22 cellular contexts compared by ENCODE assay signal in the genomic region with DNA sequence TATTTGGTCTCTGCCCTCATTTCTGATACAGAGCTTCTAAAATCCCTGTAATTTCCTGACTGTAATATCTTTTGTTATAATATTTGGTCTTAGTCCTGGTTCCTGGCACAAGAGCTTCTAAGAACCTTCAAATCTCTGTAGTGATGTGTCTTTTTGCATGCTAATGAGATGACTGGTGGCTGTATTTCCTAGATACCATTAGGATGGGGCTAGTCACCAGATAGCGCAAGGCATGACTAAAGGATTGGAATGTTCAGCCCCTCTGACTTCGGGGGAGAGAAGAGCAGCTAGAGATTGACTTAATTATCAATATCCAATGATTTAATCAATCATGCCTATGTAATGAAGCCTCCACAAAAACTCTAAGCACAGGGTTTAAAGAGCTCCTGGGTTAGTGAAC.
DNase-seq lines count a peak whose midpoint lies in the region; TF ChIP-seq lines count a peak whose summit lies in the region.
"Had no signal": no experiment of that assay in that cellular context is flagged by ENCODE, and none has a peak within 500 bp of the region (broad histone marks: within the 10 kb centered on the region; RNA-seq: fewer than 3 reads in every experiment).

No MANE protein-coding gene starts in this region.

- no peaks in the 10 kb centered on the region for H3K4me1 ChIP-seq in HAP-1
- H3K4me1 ChIP-seq: adrenal gland, heart left ventricle, left lung, right lobe of liver had no signal

- TF ChIP-seq CTCF in choroid plexus epithelial cell (conservative IDR thresholded peaks at IDR 0.05; ENCODE audit: low read depth, low read length), result no peak
- TF ChIP-seq CTCF in GM13977 (IDR thresholded peaks at IDR 0.05; ENCODE audit: extremely low read depth, insufficient read depth, missing control alignments), result no peak

- no peaks in the 10 kb centered on the region for H3K36me3 ChIP-seq in HAP-1 (replicated peaks)
- H3K36me3 ChIP-seq: adrenal gland, cardiac muscle cell, heart left ventricle, left lung, ovary, right lobe of liver had no signal

- no peaks in the 10 kb centered on the region for H3K9me3 ChIP-seq in HAP-1
- H3K9me3 ChIP-seq: adrenal gland, ovary, right lobe of liver had no signal

- H3K4me3 ChIP-seq in choroid plexus epithelial cell (ENCODE audit: low read depth, low read length) (no peak overlapping the region), HAP-1 (no peak overlapping the region)
- H3K4me3 ChIP-seq: adrenal gland, cardiac muscle cell, GM12878, heart left ventricle, left lung, ovary, right lobe of liver had no signal

- DNase-seq in NCI-H1105 treated with DMSO at 0.1 percent for 48 hours (lab: John Stamatoyannopoulos, UW), result peak; percentile 39
- DNase-seq in NCI-H1105 (lab: John Stamatoyannopoulos, UW), result no peak
- peak; percentile 30 for DNase-seq in NCI-H748 treated with DMSO at 0.1 percent for 48 hours (lab: John Stamatoyannopoulos, UW)
- DNase-seq in choroid plexus epithelial cell (ENCODE audit: low read depth), result peak; percentile 2
- peak; percentile 2 for DNase-seq in stromal cell of bone marrow (ENCODE audit: low read depth)
- no peak for DNase-seq in activated CD4-positive, alpha-beta T cell treated with anti-CD3 and anti-CD28 coated beads for 4 hours
- DNase-seq in HAP-1 (ENCODE audit: low spot score in 2 of 2), result no peak
- no peak for DNase-seq in GM13977 (ENCODE audit: low spot score)
- DNase-seq: activated CD4-positive, alpha-beta T cell treated with anti-CD3 and anti-CD28 coated beads for 1 hour; activated naive CD4-positive, alpha-beta T cell; activated T-cell treated with anti-CD3 and anti-CD28 coated beads, Interleukin-2, amount 50 U/mL, for 1 hour; adrenal gland; CD8-positive, alpha-beta memory T cell; heart left ventricle; left lung; naive thymus-derived CD8-positive, alpha-beta T cell; NCI-H1436 treated with DMSO at 0.1 percent for 48 hours; ovary; right lobe of liver; SW 1271 had no signal

- H3K27me3 ChIP-seq in HAP-1 (ENCODE audit: low read depth), result no peaks in the 10 kb centered on the region
- H3K27me3 ChIP-seq: adrenal gland, cardiac muscle cell, heart left ventricle, left lung, ovary, right lobe of liver had no signal

- in situ Hi-C loops in HAP-1 (cut with MboI; ENCODE audit: low sequenced_read_pairs), result no loop called here
- in situ Hi-C loops in GM13977 (cut with MboI; ENCODE audit: low pct_unique_long_range_greater_than_20kb, low sequenced_read_pairs, unreplicated experiment), result no loop called here

Comparison
In these comparisons a context has a peak if more than half of its experiments do, and no peak if none do; other contexts are left out.
1. DNase-seq: peak in NCI-H1105 treated with DMSO at 0.1 percent for 48 hours (single experiment), NCI-H748 treated with DMSO at 0.1 percent for 48 hours (single experiment), choroid plexus epithelial cell (single experiment) and stromal cell of bone marrow (single experiment); none in NCI-H1105 (single experiment), activated CD4-positive, alpha-beta T cell treated with anti-CD3 and anti-CD28 coated beads for 4 hours (0 of 2), HAP-1 (0 of 2) and GM13977 (single experiment).